In genomic region chr3:192515661-192516040, GRCh38 we compare ENCODE assay signal across 14 cellular contexts.
A peak's percentile ranks its signal among the peaks of the same experiment; 100 is the strongest.
DNase-seq lines count a peak whose midpoint lies in the region; ATAC-seq and TF ChIP-seq lines count a peak whose summit lies in the region.
"Had no signal": no experiment of that assay in that cellular context is flagged by ENCODE, and none has a peak within 500 bp of the region (broad histone marks: within the 10 kb centered on the region; RNA-seq: fewer than 3 reads in every experiment).

No MANE protein-coding gene starts in this region.

- intact Hi-C loops in spleen (cut with DNase I; ENCODE audit: low total_unique reads) = no loop called here
- intact Hi-C loops in prostate gland (cut with DNase I) = no loop called here

- DNase-seq in NCI-H2029 (lab: John Stamatoyannopoulos, UW) = peak; percentile 65
- no peak for DNase-seq in NCI-H2029 treated with DMSO at 0.1 percent for 48 hours (lab: John Stamatoyannopoulos, UW)
- DNase-seq in iPS-NIHi11 (ENCODE audit: low spot score) = peak; percentile 6
- DNase-seq in spleen = no peak
- DNase-seq in prostate gland (ENCODE audit: low spot score) = no peak
- DNase-seq in foreskin melanocyte = no peak
- DNase-seq: activated CD4-positive, alpha-beta T cell treated with anti-CD3 and anti-CD28 coated beads for 1 hour; DMS79 treated with DMSO at 0.1 percent for 48 hours; tibial artery had no signal

- H3K4me1 Mint-ChIP-seq in brain = peaks cover 17% of the 10 kb centered on the region
- H3K4me1 Mint-ChIP-seq: central memory CD8-positive, alpha-beta T cell had no signal

- 13 to 17% (median 15%) methylated on average over 10 of the region's 10 CpGs for whole genome bisulfite sequencing in spleen, 5 donors
- 5% methylated on average over 10 of the region's 10 CpGs for WGBS in prostate gland

- no peak for TF ChIP-seq CTCF in brain (conservative IDR thresholded peaks at IDR 0.05)
- TF ChIP-seq CTCF in spleen (IDR thresholded peaks at IDR 0.05 in 8 of 11, conservative IDR thresholded peaks at IDR 0.05 in 3 of 11) = no peak
- TF ChIP-seq CTCF in prostate gland (IDR thresholded peaks at IDR 0.05) = no peak

- H3K4me1 ChIP-seq in spleen (peaks cover 0 to 23% (median 8%) of the 10 kb centered on the region in 6 donors), prostate gland (replicated peaks) (no peaks in the 10 kb centered on the region)

- peaks cover 82% of the 10 kb centered on the region for H3K27me3 Mint-ChIP-seq in brain

- H3K27ac Mint-ChIP-seq in brain = peak overlapping the region in 1 of 5 experiments; percentile 60

- H3K9me3 ChIP-seq in spleen (peaks cover 0 to 3% (median 0%) of the 10 kb centered on the region in 8 donors), prostate gland (no peaks in the 10 kb centered on the region)
- H3K9me3 ChIP-seq: tibial artery had no signal

- H3K36me3 ChIP-seq in spleen = no peaks in the 10 kb centered on the region
- no peaks in the 10 kb centered on the region for H3K36me3 ChIP-seq in prostate gland
- H3K36me3 ChIP-seq: tibial artery had no signal

- ATAC-seq in HG03460 (IDR thresholded peaks at IDR 0.05; ENCODE audit: unreplicated experiment) = no peak
- ATAC-seq: sciatic nerve had no signal

- peak overlapping the region in 5 of 8 donors; percentile 38 to 70 (median 50) for H3K4me3 ChIP-seq in spleen
- H3K4me3 ChIP-seq in prostate gland = no peak overlapping the region
- H3K4me3 ChIP-seq: SK-N-MC had no signal

- peaks cover 0 to 5% (median 0%) of the 10 kb centered on the region in 5 experiments for H3K9me3 Mint-ChIP-seq in brain
- H3K9me3 Mint-ChIP-seq: central memory CD8-positive, alpha-beta T cell had no signal

- H3K27me3 ChIP-seq in spleen (replicated peaks in 1 of 7) (peaks cover 0 to 58% (median 23%) of the 10 kb centered on the region in 7 donors), prostate gland (replicated peaks; ENCODE audit: insufficient read depth) (peaks cover 5% of the 10 kb centered on the region)

- peak overlapping the region; percentile 84 to 86 (median 85) for H3K4me3 Mint-ChIP-seq in brain
- H3K4me3 Mint-ChIP-seq: central memory CD8-positive, alpha-beta T cell had no signal

- no peak for TF ChIP-seq POLR2A in spleen (IDR thresholded peaks at IDR 0.05)
- TF ChIP-seq POLR2A in prostate gland (IDR thresholded peaks at IDR 0.05) = no peak

- no peak overlapping the region for H3K27ac ChIP-seq in spleen
- no peak overlapping the region for H3K27ac ChIP-seq in prostate gland
- H3K27ac ChIP-seq: SK-N-MC, tibial artery had no signal

- H3K36me3 Mint-ChIP-seq in brain = no peaks in the 10 kb centered on the region

Comparison
In these comparisons a context has a peak if more than half of its experiments do, and no peak if none do; other contexts are left out.
1. DNase-seq: peak in NCI-H2029 (single experiment) and iPS-NIHi11 (single experiment); none in NCI-H2029 treated with DMSO at 0.1 percent for 48 hours (single experiment), spleen (single experiment), prostate gland (single experiment) and foreskin melanocyte (single experiment).
2. H3K4me3 ChIP-seq: peak in spleen (5 of 8); none in prostate gland (0 of 2).